23 cellular contexts compared by ENCODE assay signal in genomic region chr1:92721886-92722285, GRCh38.
A peak's percentile ranks its signal among the peaks of the same experiment; 100 is the strongest.
DNase-seq lines count a peak whose midpoint lies in the region; ATAC-seq, FAIRE-seq and TF ChIP-seq lines count a peak whose summit lies in the region.
"Had no signal": no experiment of that assay in that cellular context is flagged by ENCODE, and none has a peak within 500 bp of the region (broad histone marks: within the 10 kb centered on the region; RNA-seq: fewer than 3 reads in every experiment).

No MANE protein-coding gene starts in this region.

- intact Hi-C loops in pancreas (cut with DNase I): no loop called here

- TF ChIP-seq CTCF in A549 (IDR thresholded peaks at IDR 0.05) (no peak), pancreas (IDR thresholded peaks at IDR 0.05) (no peak), H9 (conservative IDR thresholded peaks at IDR 0.05) (no peak)

- no peak overlapping the region for H2BK5ac ChIP-seq in H9 (ENCODE audit: insufficient read length, low read length)

- no peak for TF ChIP-seq RAD21 in A549 (conservative IDR thresholded peaks at IDR 0.05 in 1 of 2, IDR thresholded peaks at IDR 0.05 in 1 of 2)

- no peak overlapping the region for H3K4me3 Mint-ChIP-seq in H9
- H3K4me3 Mint-ChIP-seq: B cell; CD4-positive, alpha-beta T cell; CD8-positive, alpha-beta T cell had no signal

- H3K4me3 ChIP-seq in A549: no peak overlapping the region
- H3K4me3 ChIP-seq in Karpas-422 (ENCODE audit: low read length): no peak overlapping the region
- H3K4me3 ChIP-seq in pancreas: no peak overlapping the region
- H3K4me3 ChIP-seq: BLaER1 treated with 17β-estradiol and CSF1 and Interleukin-3, amounts not matched to agents 10 nM and 100 nM; GM12878 had no signal

- POLR2A ChIA-PET in A549 (lab: Yijun Ruan, JAX): no interaction called here

- peaks cover 28 to 33% (median 30%) of the 10 kb centered on the region in 3 experiments for H3K36me3 Mint-ChIP-seq in H9 (ENCODE audit: insufficient read depth in 1 of 3, low read depth in 3 of 3)
- H3K36me3 Mint-ChIP-seq: CD8-positive, alpha-beta T cell had no signal

- no peak overlapping the region for H3K27ac ChIP-seq in A549
- no peak overlapping the region for H3K27ac ChIP-seq in Karpas-422 (ENCODE audit: low read length)
- no peak overlapping the region for H3K27ac ChIP-seq in pancreas
- no peak overlapping the region for H3K27ac ChIP-seq in H9 (ENCODE audit: insufficient read length, low read depth, low read length)
- H3K27ac ChIP-seq: BLaER1 treated with 17β-estradiol and CSF1 and Interleukin-3, amounts not matched to agents 10 nM and 100 nM; C4-2B had no signal

- H3K4me2 ChIP-seq in A549 (no peak overlapping the region), Karpas-422 (ENCODE audit: low read depth, low read length, poor library complexity, severe bottlenecking) (no peak overlapping the region), H9 (ENCODE audit: insufficient read depth, insufficient read length, low read length) (no peak overlapping the region)
- H3K4me2 ChIP-seq: BLaER1 treated with 17β-estradiol and CSF1 and Interleukin-3, amounts not matched to agents 10 nM and 100 nM had no signal

- no peaks in the 10 kb centered on the region for H3K23me2 ChIP-seq in H9 (ENCODE audit: insufficient read length, low read depth, low read length, poor library complexity, severe bottlenecking)

- H3K9me3 Mint-ChIP-seq in H9: peaks cover 18 to 37% of the 10 kb centered on the region in 2 experiments
- H3K9me3 Mint-ChIP-seq: CD8-positive, alpha-beta T cell had no signal

- DNase-seq in A549 (ENCODE audit: low read depth in 1 of 2, low spot score in 1 of 2) (no peak), Karpas-422 (peak; percentile 4), pancreas (no peak), NCI-H748 (lab: John Stamatoyannopoulos, UW; ENCODE audit: unreplicated experiment) (no peak), H9 (no peak), NCI-H1105 (lab: John Stamatoyannopoulos, UW) (no peak)
- DNase-seq: 8988T; AML-193; Caco-2; Calu3; CD4-positive, alpha-beta T cell; CD8-positive, alpha-beta T cell; DMS79 treated with DMSO at 0.1 percent for 48 hours; GDM1 had no signal

- no peak for TF ChIP-seq POLR2A in A549 (IDR thresholded peaks at IDR 0.05; ENCODE audit: low read length)

- no peak overlapping the region for H4K8ac ChIP-seq in H9 (replicated peaks; ENCODE audit: insufficient read length, low read depth, low read length)

- H3K27ac Mint-ChIP-seq in H9: no peak overlapping the region
- H3K27ac Mint-ChIP-seq: B cell; CD4-positive, alpha-beta T cell; CD8-positive, alpha-beta T cell had no signal

- no peak overlapping the region for H2BK15ac ChIP-seq in H9 (ENCODE audit: low read depth, low read length)

- H3K27me3 Mint-ChIP-seq in H9 (ENCODE audit: low read depth): no peaks in the 10 kb centered on the region; the same call in 1 of the 2 replicates
- H3K27me3 Mint-ChIP-seq: B cell had no signal

- no peak overlapping the region for H3K4ac ChIP-seq in H9 (ENCODE audit: low read depth, low read length)

- ATAC-seq in A549 (no peak), pancreas (no peak)
- ATAC-seq: CD8-positive, alpha-beta T cell; GM12878 had no signal

- H3K79me1 ChIP-seq in H9 (ENCODE audit: insufficient read depth, low read depth, low read length, poor library complexity, severe bottlenecking): no peaks in the 10 kb centered on the region

- H4K20me1 ChIP-seq in Karpas-422 (ENCODE audit: insufficient read depth, low read depth, low read length) (no peaks in the 10 kb centered on the region), H9 (ENCODE audit: control insufficient read depth, insufficient read depth, insufficient read length) (no peaks in the 10 kb centered on the region)

- H2AK5ac ChIP-seq in H9 (ENCODE audit: insufficient read length, low read length): no peak overlapping the region

- H3K23ac ChIP-seq in H9 (ENCODE audit: insufficient read length, low read depth, low read length): no peak overlapping the region

- H2BK20ac ChIP-seq in H9 (ENCODE audit: low read depth, low read length, poor library complexity, severe bottlenecking): no peak overlapping the region

- H3K9me3 ChIP-seq in A549: no peaks in the 10 kb centered on the region
- no peaks in the 10 kb centered on the region for H3K9me3 ChIP-seq in Karpas-422 (ENCODE audit: low read length)
- H3K9me3 ChIP-seq in pancreas: no peaks in the 10 kb centered on the region
- no peaks in the 10 kb centered on the region for H3K9me3 ChIP-seq in H9 (ENCODE audit: control insufficient read depth, low read depth, low read length)
- H3K9me3 ChIP-seq: Caco-2 had no signal

- no peak overlapping the region for H4K91ac ChIP-seq in H9 (ENCODE audit: insufficient read length, low read depth, low read length)

- H2BK120ac ChIP-seq in H9 (ENCODE audit: low read depth, low read length, poor library complexity, severe bottlenecking): no peak overlapping the region

- no peak overlapping the region for H3T11ph ChIP-seq in H9 (ENCODE audit: low read length)

- H4K5ac ChIP-seq in H9 (ENCODE audit: insufficient read length, low read depth, low read length): no peak overlapping the region

- H3K9me2 ChIP-seq in Karpas-422 (replicated peaks; ENCODE audit: insufficient read depth, low read length): 0 out of 2 replicates have a peak, but pooled peaks cover under 1% of the 10 kb centered on the region

- no peak overlapping the region for H3K9ac ChIP-seq in Karpas-422 (ENCODE audit: low read length)
- H3K9ac ChIP-seq in H9 (ENCODE audit: extremely low read depth, insufficient read length, low read length): no peak overlapping the region
- H3K9ac ChIP-seq: BLaER1 treated with 17β-estradiol and CSF1 and Interleukin-3, amounts not matched to agents 10 nM and 100 nM had no signal

- H3K27me3 ChIP-seq in Karpas-422 (ENCODE audit: low read length) (no peaks in the 10 kb centered on the region), pancreas (no peaks in the 10 kb centered on the region), H9 (ENCODE audit: insufficient read depth, low read length) (no peaks in the 10 kb centered on the region)
- H3K27me3 ChIP-seq: BLaER1 treated with 17β-estradiol and CSF1 and Interleukin-3, amounts not matched to agents 10 nM and 100 nM had no signal

- no peak for FAIRE-seq in A549 (lab: Jason Lieb, UNC)
- FAIRE-seq in G401.6 (lab: Jason Lieb, UNC): peak; percentile 15
- peak; percentile 17 for FAIRE-seq in pancreas (lab: Jason Lieb, UNC)
- FAIRE-seq: A204.1, D721Med, GM12878, GM12892, GM18507 had no signal

- peaks cover 10 to 20% of the 10 kb centered on the region in 2 experiments for H3K4me1 Mint-ChIP-seq in H9
- H3K4me1 Mint-ChIP-seq: B cell had no signal

- no peak overlapping the region for H3K56ac ChIP-seq in H9 (ENCODE audit: insufficient read length, low read depth, low read length)

- no peaks in the 10 kb centered on the region for H3K36me3 ChIP-seq in Karpas-422 (ENCODE audit: insufficient read depth, low read length)
- H3K36me3 ChIP-seq in pancreas: peaks cover 0 to 4% (median 0%) of the 10 kb centered on the region in 3 donors

- no peak overlapping the region for H2AFZ ChIP-seq in Karpas-422 (ENCODE audit: low read length)
- H2AFZ ChIP-seq in H9 (ENCODE audit: low read length): no peak overlapping the region

- no peak overlapping the region for H2BK12ac ChIP-seq in H9 (ENCODE audit: insufficient read length, low read depth, low read length)

- no peak for TF ChIP-seq EP300 in A549 (IDR thresholded peaks at IDR 0.05)

- H3K79me2 ChIP-seq in Karpas-422 (ENCODE audit: low read length) (0 out of 2 replicates have a peak, but pooled peaks cover 2% of the 10 kb centered on the region), H9 (ENCODE audit: insufficient read depth, low read length) (no peaks in the 10 kb centered on the region)

- CTCF ChIA-PET in A549 (lab: Yijun Ruan, JAX): no interaction called here

- H3K18ac ChIP-seq in H9 (ENCODE audit: insufficient read length, low read depth, low read length): no peak overlapping the region

- H3K14ac ChIP-seq in H9 (ENCODE audit: insufficient read depth, low read length): no peak overlapping the region

- H3K4me1 ChIP-seq in A549 (no peaks in the 10 kb centered on the region), Karpas-422 (ENCODE audit: low read length) (no peaks in the 10 kb centered on the region), pancreas (no peaks in the 10 kb centered on the region), H9 (ENCODE audit: insufficient read depth, low read length) (no peaks in the 10 kb centered on the region)
- H3K4me1 ChIP-seq: BLaER1 treated with 17β-estradiol and CSF1 and Interleukin-3, amounts not matched to agents 10 nM and 100 nM; Caco-2 had no signal

TF ChIP-seq in A549, 52 proteins besides CTCF, POLR2A, EP300 and RAD21:
- no peak for TF ChIP-seq ZSCAN20 (CRISPR knock-in tag; IDR thresholded peaks at IDR 0.05)
- TF ChIP-seq MAFK (IDR thresholded peaks at IDR 0.05; ENCODE audit: partially characterized antibody): peak; percentile 6
